Comparison of ENCODE assay signal across 10 cellular contexts in the genomic region with DNA sequence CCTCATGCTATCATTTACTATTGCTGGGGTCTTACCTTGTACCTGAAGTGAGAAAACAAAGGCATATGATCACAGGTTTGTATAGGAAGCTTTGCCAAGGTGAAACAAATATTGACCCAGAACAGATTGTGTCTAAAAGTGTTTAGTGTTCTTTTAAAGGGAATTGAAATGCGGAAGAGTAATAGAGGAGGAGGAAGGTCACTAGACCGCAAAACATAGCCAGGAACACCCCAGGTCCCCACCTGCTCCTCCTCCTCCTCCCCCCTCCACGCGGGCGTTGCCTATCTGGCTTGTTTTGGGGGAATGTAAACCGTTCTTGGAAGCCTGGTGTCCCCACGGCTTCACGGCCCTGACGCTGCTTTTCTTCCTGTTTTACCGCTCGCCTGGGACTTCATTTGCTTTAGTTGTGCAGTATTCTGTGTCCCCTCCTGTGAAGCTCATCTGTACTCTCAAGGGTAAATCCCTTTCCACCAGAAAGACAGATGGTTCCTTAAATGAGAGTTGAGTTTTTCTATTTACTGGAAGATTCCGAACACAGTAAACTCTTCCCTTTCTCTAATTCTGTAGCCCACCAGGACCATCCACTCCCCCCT.
DNase-seq lines count a peak whose midpoint lies in the region; ATAC-seq, FAIRE-seq and TF ChIP-seq lines count a peak whose summit lies in the region.
"Had no signal": no experiment of that assay in that cellular context is flagged by ENCODE, and none has a peak within 500 bp of the region (broad histone marks: within the 10 kb centered on the region; RNA-seq: fewer than 3 reads in every experiment).

No MANE protein-coding gene starts in this region.

- WGBS in HepG2 (ENCODE audit: low lambda C conversion rate), result 5% methylated on average over 12 of the region's 12 CpGs
- WGBS in right lobe of liver (ENCODE audit: insufficient coverage, low coverage, low lambda C conversion rate, missing lambda C conversion rate), result 26% methylated on average over 10 of the region's 12 CpGs

- no peak overlapping the region for H3K27ac ChIP-seq in HepG2 (ENCODE audit: extremely low read length, insufficient read depth, low read length)
- H3K27ac ChIP-seq in right lobe of liver, result no peak overlapping the region
- no peak overlapping the region for H3K27ac ChIP-seq in kidney (ENCODE audit: low read depth in 2 of 2, low read length in 2 of 2)

- TF ChIP-seq EP300 in HepG2 (IDR thresholded peaks at IDR 0.05; ENCODE audit: low read depth in 2 of 2, low read length in 2 of 2) (no peak), HepG2 (CRISPR knock-in tag; IDR thresholded peaks at IDR 0.05; ENCODE audit: borderline replicate concordance) (no peak)

- ATAC-seq in HepG2, result no peak
- ATAC-seq in right lobe of liver, result no peak

- peaks cover 28% of the 10 kb centered on the region for H3K4me1 ChIP-seq in HepG2 (ENCODE audit: insufficient read depth, low read length)
- no peaks in the 10 kb centered on the region for H3K4me1 ChIP-seq in right lobe of liver
- no peaks in the 10 kb centered on the region for H3K4me1 ChIP-seq in kidney (ENCODE audit: control insufficient read depth in 1 of 2, insufficient read depth in 1 of 2, low read depth in 1 of 2, low read length in 2 of 2)

- CTCF ChIA-PET in HepG2 (lab: Yijun Ruan, JAX; ENCODE audit: low intra/inter-chr PET ratio, low total read pairs), result no interaction called here

- no peak for FAIRE-seq in HepG2 (lab: Jason Lieb, UNC)
- no peak for FAIRE-seq in kidney (lab: Jason Lieb, UNC)

- TF ChIP-seq CTCF in HepG2 (CRISPR knock-in tag; IDR thresholded peaks at IDR 0.05) (no peak), right lobe of liver (IDR thresholded peaks at IDR 0.05) (no peak), kidney (IDR thresholded peaks at IDR 0.05; ENCODE audit: borderline replicate concordance, extremely low read depth, insufficient read depth) (no peak)

- intact Hi-C loops in HepG2 (cut with micrococcal nuclease; ENCODE audit: unreplicated experiment), result no loop called here
- intact Hi-C loops in right lobe of liver (cut with DNase I), result no loop called here
- intact Hi-C loops in kidney (cut with DNase I), result no loop called here

- no TSS peak for BruUV-seq in HepG2 (replicated peaks; lab: Mats Ljungman, UMichigan)

- no peak for DNase-seq in HepG2 (ENCODE audit: low spot score)
- DNase-seq in right lobe of liver, result no peak
- DNase-seq in NOMO-1 treated with DMSO at 0.1 percent for 48 hours (lab: John Stamatoyannopoulos, UW; ENCODE audit: unreplicated experiment), result peak; percentile 55
- DNase-seq in kidney, result peak; percentile 80
- no peak for DNase-seq in activated T-cell treated with anti-CD3 and anti-CD28 coated beads, Interleukin-2, amount 50 U/mL, for 1 hour
- DNase-seq in activated CD4-positive, CD25-positive, alpha-beta regulatory T cell treated with anti-CD3 and anti-CD28 coated beads, Interleukin-2, amount 50 U/mL, for 72 hours, result no peak
- no peak for DNase-seq in NCI-H510A treated with DMSO at 0.1 percent for 48 hours (lab: John Stamatoyannopoulos, UW)
- DNase-seq in AG08395 (ENCODE audit: low spot score), result no peak
- DNase-seq: activated CD4-positive, alpha-beta memory T cell treated with anti-CD3 and anti-CD28 coated beads, Interleukin-2, amount 10 ng/mL, durations not matched to agents 7 days and 5 days had no signal

- no peaks in the 10 kb centered on the region for H4K20me1 ChIP-seq in HepG2 (ENCODE audit: insufficient read depth, low read length)

- no peaks in the 10 kb centered on the region for H3K79me2 ChIP-seq in HepG2 (ENCODE audit: insufficient read depth, low read length)

- H3K4me3 ChIP-seq in HepG2 (replicated peaks in 1 of 3; ENCODE audit: insufficient read depth in 1 of 3, low read depth in 2 of 3, low read length in 3 of 3) (no peak overlapping the region), right lobe of liver (no peak overlapping the region), kidney (ENCODE audit: low read length in 2 of 2) (no peak overlapping the region)
- H3K4me3 ChIP-seq: MG63 had no signal

- H3K27me3 ChIP-seq in HepG2 (ENCODE audit: control insufficient read depth in 1 of 2, insufficient read depth in 2 of 2, low read length in 2 of 2), result peaks cover 2 to 45% of the 10 kb centered on the region in 2 experiments; a peak in 3 of 5 replicates
- H3K27me3 ChIP-seq in right lobe of liver, result no peaks in the 10 kb centered on the region
- H3K27me3 ChIP-seq: MG63 had no signal

- TF ChIP-seq POLR2A in HepG2 (IDR thresholded peaks at IDR 0.05; ENCODE audit: insufficient read depth in 1 of 2, low read depth in 2 of 2, low read length in 2 of 2) (no peak), right lobe of liver (IDR thresholded peaks at IDR 0.05) (no peak)

- H3K9ac ChIP-seq in HepG2 (ENCODE audit: insufficient read depth, low read depth, low read length), result no peak overlapping the region
- H3K9ac ChIP-seq in kidney (ENCODE audit: low read length in 2 of 2), result no peak overlapping the region

- no peak for TF ChIP-seq RAD21 in HepG2 (CRISPR knock-in tag; IDR thresholded peaks at IDR 0.05)

- H3K9me3 ChIP-seq in HepG2 (ENCODE audit: low read length) (no peaks in the 10 kb centered on the region), right lobe of liver (no peaks in the 10 kb centered on the region), kidney (ENCODE audit: control insufficient read depth in 1 of 2, low read length in 2 of 2) (peaks cover 3 to 7% of the 10 kb centered on the region in 2 donors)

- H3K4me2 ChIP-seq in HepG2 (ENCODE audit: low read depth, low read length), result peak overlapping the region; percentile 52; the same call in 1 of the 2 replicates

- no peak overlapping the region for H2AFZ ChIP-seq in HepG2 (ENCODE audit: low read length)

- H3K36me3 ChIP-seq in HepG2 (replicated peaks in 1 of 2; ENCODE audit: control insufficient read depth in 1 of 2, insufficient read depth in 2 of 2, low read length in 2 of 2), result no peaks in the 10 kb centered on the region
- H3K36me3 ChIP-seq in right lobe of liver, result no peaks in the 10 kb centered on the region
- H3K36me3 ChIP-seq in kidney (ENCODE audit: control insufficient read depth in 1 of 2, insufficient read depth in 2 of 2, low read length in 2 of 2), result no peaks in the 10 kb centered on the region
- H3K36me3 ChIP-seq: MG63 had no signal

- in situ Hi-C loops in HepG2 (cut with HindIII; ENCODE audit: extremely low pct_ligation_motif_present, low pct_unique_long_range_greater_than_20kb), result no loop called here

- POLR2A ChIA-PET in HepG2 (lab: Yijun Ruan, JAX), result no interaction called here

TF ChIP-seq in HepG2, 621 proteins besides CTCF, POLR2A, EP300 and RAD21:
- TF ChIP-seq TBX2 (CRISPR knock-in tag; IDR thresholded peaks at IDR 0.05; ENCODE audit: borderline replicate concordance) (0 out of 2 replicates have a peak, but pooled peaks have one; percentile 21), ZNF766 (CRISPR knock-in tag; IDR thresholded peaks at IDR 0.05; ENCODE audit: borderline replicate concordance) (no peak), ZNF780A (CRISPR knock-in tag; IDR thresholded peaks at IDR 0.05) (no peak), TCF7 (IDR thresholded peaks at IDR 0.05; ENCODE audit: low read depth) (0 out of 2 replicates have a peak, but pooled peaks have one; percentile 8), ZNF430 (CRISPR knock-in tag; IDR thresholded peaks at IDR 0.05) (no peak), CBFB (CRISPR knock-in tag; IDR thresholded peaks at IDR 0.05) (no peak), SP5 (CRISPR knock-in tag; IDR thresholded peaks at IDR 0.05; ENCODE audit: borderline replicate concordance, low read depth) (peak; percentile 53; the same call in 1 of the 2 replicates), SOX13 (IDR thresholded peaks at IDR 0.05) (no peak), SOX13 (CRISPR knock-in tag; conservative IDR thresholded peaks at IDR 0.05 in 1 of 2, IDR thresholded peaks at IDR 0.05 in 1 of 2) (peak in 1 of 2 experiments; percentile 11; a peak in 1 of 4 replicates), ARID2 (CRISPR knock-in tag; IDR thresholded peaks at IDR 0.05; ENCODE audit: borderline replicate concordance) (no peak), ZNF607 (CRISPR knock-in tag; IDR thresholded peaks at IDR 0.05; ENCODE audit: borderline replicate concordance) (no peak)
- TF ChIP-seq, protein P1, sequence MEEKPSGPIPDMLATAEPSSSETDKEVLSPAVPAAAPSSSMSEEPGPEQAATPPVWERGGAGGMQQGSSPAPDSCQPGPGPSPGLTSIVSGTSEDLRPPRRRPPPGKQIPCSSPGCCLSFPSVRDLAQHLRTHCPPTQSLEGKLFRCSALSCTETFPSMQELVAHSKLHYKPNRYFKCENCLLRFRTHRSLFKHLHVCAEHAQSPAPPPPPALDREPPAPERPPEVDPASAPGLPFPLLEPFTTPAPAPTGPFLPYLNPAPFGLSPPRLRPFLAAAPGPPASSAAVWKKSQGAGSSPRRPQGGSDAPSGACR (CRISPR knock-in tag; IDR thresholded peaks at IDR 0.05), result no peak

Comparison
In these comparisons a context has a peak if more than half of its experiments do, and no peak if none do; other contexts are left out.
1. DNase-seq: peak in NOMO-1 treated with DMSO at 0.1 percent for 48 hours (single experiment) and kidney (single experiment); none in HepG2 (single experiment), right lobe of liver (0 of 3), activated T-cell treated with anti-CD3 and anti-CD28 coated beads, Interleukin-2, amount 50 U/mL, for 1 hour (single experiment), activated CD4-positive, CD25-positive, alpha-beta regulatory T cell treated with anti-CD3 and anti-CD28 coated beads, Interleukin-2, amount 50 U/mL, for 72 hours (single experiment), NCI-H510A treated with DMSO at 0.1 percent for 48 hours (single experiment) and AG08395 (single experiment).